In genomic region chr21:34614443-34614692, GRCh38 we compare ENCODE assay signal across 8 cellular contexts. TPM values are rescaled to one million over a fixed set of nuclear protein-coding genes. Genes with fewer than 3 reads are reported as not detected.
A peak's percentile ranks its signal among the peaks of the same experiment; 100 is the strongest.
DNase-seq lines count a peak whose midpoint lies in the region; ATAC-seq and TF ChIP-seq lines count a peak whose summit lies in the region.

No MANE protein-coding gene starts in this region.

- no TSS peak for BruUV-seq in HCT116 (replicated peaks; lab: Mats Ljungman, UMichigan)

- peaks cover 5 to 12% of the 10 kb centered on the region in 2 experiments; a peak in 3 of 4 replicates for H3K4me1 ChIP-seq in HCT116 (ENCODE audit: control insufficient read depth in 1 of 2, insufficient read depth in 2 of 2, low read length in 2 of 2)

- H3K4me1 Mint-ChIP-seq in activated B cell treated with CpG ODN at 0.5 μM for 24 hours, result peaks cover 7% of the 10 kb centered on the region
- peaks cover 29% of the 10 kb centered on the region for H3K4me1 Mint-ChIP-seq in stimulated activated naive CD8-positive, alpha-beta T cell treated with anti-CD3 and anti-CD28 coated beads, Interleukin-15, Interleukin-2, amounts not matched to agents 100 ng/mL and 50 ng/mL, for 24 hours (ENCODE audit: low read depth)

- H4K20me1 ChIP-seq in HCT116 (ENCODE audit: insufficient read depth), result no peaks in the 10 kb centered on the region

- H2AFZ ChIP-seq in HCT116 (ENCODE audit: low read depth, low read length, poor library complexity, severe bottlenecking), result no peak overlapping the region

- peak overlapping the region; percentile 58 for H3K9ac ChIP-seq in HCT116 (ENCODE audit: low read length)

- peak overlapping the region; percentile 53; the same call in 1 of the 2 replicates for H3K27ac ChIP-seq in HCT116 (ENCODE audit: low read depth, low read length)

- H3K36me3 Mint-ChIP-seq in activated B cell treated with CpG ODN at 0.5 μM for 24 hours (ENCODE audit: low read depth), result no peaks in the 10 kb centered on the region
- no peaks in the 10 kb centered on the region for H3K36me3 Mint-ChIP-seq in stimulated activated naive CD8-positive, alpha-beta T cell treated with anti-CD3 and anti-CD28 coated beads, Interleukin-15, Interleukin-2, amounts not matched to agents 100 ng/mL and 50 ng/mL, for 24 hours (ENCODE audit: low read depth)

- no peaks in the 10 kb centered on the region for H3K79me2 ChIP-seq in HCT116 (ENCODE audit: insufficient read depth, low read length)

- intact Hi-C loops in HCT116 (cut with micrococcal nuclease) (loop anchor here (2.0 to 10.0 kb wide), 2 partner anchors 16 to 60 kb away; no protein-coding TSS in a partner anchor), activated B cell treated with CpG ODN at 0.5 μM for 24 hours (cut with micrococcal nuclease) (loop anchor here (2.0 to 5.0 kb wide), 2 partner anchors 16 to 67 kb away; no protein-coding TSS in a partner anchor)

- H3K9me3 Mint-ChIP-seq in activated B cell treated with CpG ODN at 0.5 μM for 24 hours, result no peaks in the 10 kb centered on the region
- no peaks in the 10 kb centered on the region for H3K9me3 Mint-ChIP-seq in stimulated activated naive CD8-positive, alpha-beta T cell treated with anti-CD3 and anti-CD28 coated beads, Interleukin-15, Interleukin-2, amounts not matched to agents 100 ng/mL and 50 ng/mL, for 24 hours

- H3K4me2 ChIP-seq in HCT116 (ENCODE audit: low read length), result peak overlapping the region; percentile 94

- no peaks in the 10 kb centered on the region for H3K9me3 ChIP-seq in HCT116 (ENCODE audit: control insufficient read depth in 1 of 2, insufficient read depth in 1 of 2, low read depth in 1 of 2, low read length in 2 of 2)

- RAD21 ChIA-PET in HCT116 (lab: Charles Lee; ENCODE audit: low non-redundant PET in 1 of 2, low total read pairs in 2 of 2, uncharacterized antibody in 2 of 2, unreplicated experiment in 2 of 2), result no interaction called here

- no peak for TF ChIP-seq RAD21 in HCT116 (IDR thresholded peaks at IDR 0.05; ENCODE audit: low read depth)

- H3K4me3 Mint-ChIP-seq in activated B cell treated with CpG ODN at 0.5 μM for 24 hours, result peak overlapping the region; percentile 82
- H3K4me3 Mint-ChIP-seq in stimulated activated naive CD8-positive, alpha-beta T cell treated with anti-CD3 and anti-CD28 coated beads, Interleukin-15, Interleukin-2, amounts not matched to agents 100 ng/mL and 50 ng/mL, for 24 hours, result peak overlapping the region; percentile 86

- no peak for ATAC-seq in HCT116
- ATAC-seq in activated B cell treated with CpG ODN at 0.5 μM for 24 hours (ENCODE audit: low read depth), result peak; percentile 3
- ATAC-seq in GM21360 (IDR thresholded peaks at IDR 0.05; ENCODE audit: unreplicated experiment), result no peak
- no peak for ATAC-seq in HG03135 (IDR thresholded peaks at IDR 0.05; ENCODE audit: unreplicated experiment)

- no peaks in the 10 kb centered on the region for H3K36me3 ChIP-seq in HCT116 (ENCODE audit: control insufficient read depth in 1 of 2, insufficient read depth in 2 of 2, low read length in 2 of 2)

- no peaks in the 10 kb centered on the region for H3K27me3 ChIP-seq in HCT116 (ENCODE audit: insufficient read depth, low read length)

- POLR2A ChIA-PET in HCT116 (lab: Charles Lee), result no interaction called here
- POLR2A ChIA-PET in activated B cell treated with CpG ODN at 0.5 μM for 24 hours (lab: Charles Lee), result no interaction called here

- TF ChIP-seq POLR2A in HCT116 (IDR thresholded peaks at IDR 0.05; ENCODE audit: borderline replicate concordance, extremely low read depth, insufficient read depth, insufficient read length), result no peak

- CTCF ChIA-PET in HCT116 (lab: Charles Lee) (no interaction called here), activated B cell treated with CpG ODN at 0.5 μM for 24 hours (lab: Charles Lee) (no interaction called here)

- H3K27ac Mint-ChIP-seq in activated B cell treated with CpG ODN at 0.5 μM for 24 hours, result no peak overlapping the region
- no peak overlapping the region for H3K27ac Mint-ChIP-seq in stimulated activated naive CD8-positive, alpha-beta T cell treated with anti-CD3 and anti-CD28 coated beads, Interleukin-15, Interleukin-2, amounts not matched to agents 100 ng/mL and 50 ng/mL, for 24 hours

- H3K9me2 ChIP-seq in HCT116 (ENCODE audit: insufficient read depth), result no peaks in the 10 kb centered on the region

- TF ChIP-seq CTCF in HCT116 (IDR thresholded peaks at IDR 0.05 in 2 of 3, conservative IDR thresholded peaks at IDR 0.05 in 1 of 3; ENCODE audit: borderline replicate concordance in 1 of 3, insufficient read depth in 1 of 3, low read depth in 2 of 3, low read length in 2 of 3) (no peak), activated B cell treated with CpG ODN at 0.5 μM for 24 hours (IDR thresholded peaks at IDR 0.05) (no peak)

- DNase-seq in HCT116 (ENCODE audit: low read depth, low spot score), result no peak
- DNase-seq in activated B cell treated with CpG ODN at 0.5 μM for 24 hours, result no peak
- DNase-seq in NCI-H146 treated with DMSO at 0.1 percent for 48 hours (lab: John Stamatoyannopoulos, UW; ENCODE audit: unreplicated experiment), result no peak
- DNase-seq in GF-D8 (lab: John Stamatoyannopoulos, UW), result no peak

- no peaks in the 10 kb centered on the region for H3K27me3 Mint-ChIP-seq in activated B cell treated with CpG ODN at 0.5 μM for 24 hours
- peaks cover 3% of the 10 kb centered on the region for H3K27me3 Mint-ChIP-seq in stimulated activated naive CD8-positive, alpha-beta T cell treated with anti-CD3 and anti-CD28 coated beads, Interleukin-15, Interleukin-2, amounts not matched to agents 100 ng/mL and 50 ng/mL, for 24 hours

- H3K4me3 ChIP-seq in HCT116 (replicated peaks in 1 of 2; ENCODE audit: low read depth in 1 of 2, low read length in 2 of 2), result peak overlapping the region; percentile 59 to 73
- peak overlapping the region; percentile 47 for H3K4me3 ChIP-seq in iPS-11a (ENCODE audit: low read depth, low read length)

TF ChIP-seq in HCT116, 20 proteins besides CTCF, POLR2A, EP300 and RAD21 (continues in another document):
- TF ChIP-seq FOSL1 (IDR thresholded peaks at IDR 0.05; ENCODE audit: low read depth) (no peak), EZH2phosphoT487 (IDR thresholded peaks at IDR 0.05; ENCODE audit: borderline replicate concordance) (no peak), POLR2AphosphoS5 (IDR thresholded peaks at IDR 0.05; ENCODE audit: low read depth, low read length) (no peak), ATF3 (IDR thresholded peaks at IDR 0.05) (no peak), ZFX (IDR thresholded peaks at IDR 0.05) (no peak), REST (IDR thresholded peaks at IDR 0.05; ENCODE audit: low read depth) (no peak), ZBTB33 (IDR thresholded peaks at IDR 0.05; ENCODE audit: extremely low read depth, insufficient replicate concordance, low read length) (no peak), CEBPB (IDR thresholded peaks at IDR 0.05; ENCODE audit: low read depth) (no peak), EZH2 (IDR thresholded peaks at IDR 0.05) (no peak), ZNF274 (IDR thresholded peaks at IDR 0.05; ENCODE audit: low read depth, low read length) (no peak), MAX (IDR thresholded peaks at IDR 0.05) (no peak)

RNA-seq across cellular contexts. Expression of gene RCAN1, which starts 0.5 kb away (rescaled TPM):
- 9.7 TPM for total RNA-seq in HCT116 (2021; ENCODE audit: unreplicated experiment)
- polyA plus RNA-seq in HCT116 (2012), result 11.0 and 11.2 TPM in 2 replicates
- 5.8 and 6.3 TPM in 2 replicates for total RNA-seq in activated B cell treated with CpG ODN at 0.5 μM for 24 hours

RNA-seq across cellular contexts. Expression of gene CLIC6, which starts 54.4 kb away (rescaled TPM):
- total RNA-seq in HCT116 (2021; ENCODE audit: unreplicated experiment) (0.05 TPM), activated B cell treated with CpG ODN at 0.5 μM for 24 hours (not detected in 2 replicates)
- not detected in 2 replicates for polyA plus RNA-seq in HCT116 (2012)
